2 cellular contexts compared by ENCODE assay signal in genomic region chr4:88226143-88226542, GRCh38.
TF ChIP-seq lines count a peak whose summit lies in the region.

No MANE protein-coding gene starts in this region.

TF ChIP-seq in GM23338, 12 proteins besides CTCF, POLR2A, EP300 and RAD21 (continued from another document):
- TF ChIP-seq POLR2AphosphoS5 (IDR thresholded peaks at IDR 0.05; ENCODE audit: low read depth) = no peak
- no peak for TF ChIP-seq JUNB (IDR thresholded peaks at IDR 0.05; ENCODE audit: unreplicated experiment)
- no peak for TF ChIP-seq CREB1 (CRISPR knock-in tag; IDR thresholded peaks at IDR 0.05; ENCODE audit: low read depth)
- no peak for TF ChIP-seq STAT1 (IDR thresholded peaks at IDR 0.05; ENCODE audit: unreplicated experiment)
- TF ChIP-seq ZNF331 (CRISPR knock-in tag; IDR thresholded peaks at IDR 0.05; ENCODE audit: low read depth) = no peak
- TF ChIP-seq ETS1 (IDR thresholded peaks at IDR 0.05) = no peak
- no peak for TF ChIP-seq REST (IDR thresholded peaks at IDR 0.05; ENCODE audit: unreplicated experiment)
- no peak for TF ChIP-seq NANOG (IDR thresholded peaks at IDR 0.05; ENCODE audit: borderline replicate concordance)
- TF ChIP-seq EZH2 (IDR thresholded peaks at IDR 0.05; ENCODE audit: low read depth, unreplicated experiment) = no peak
- TF ChIP-seq EZH2phosphoT487 (IDR thresholded peaks at IDR 0.05; ENCODE audit: unreplicated experiment) = no peak
- TF ChIP-seq, protein P1, sequence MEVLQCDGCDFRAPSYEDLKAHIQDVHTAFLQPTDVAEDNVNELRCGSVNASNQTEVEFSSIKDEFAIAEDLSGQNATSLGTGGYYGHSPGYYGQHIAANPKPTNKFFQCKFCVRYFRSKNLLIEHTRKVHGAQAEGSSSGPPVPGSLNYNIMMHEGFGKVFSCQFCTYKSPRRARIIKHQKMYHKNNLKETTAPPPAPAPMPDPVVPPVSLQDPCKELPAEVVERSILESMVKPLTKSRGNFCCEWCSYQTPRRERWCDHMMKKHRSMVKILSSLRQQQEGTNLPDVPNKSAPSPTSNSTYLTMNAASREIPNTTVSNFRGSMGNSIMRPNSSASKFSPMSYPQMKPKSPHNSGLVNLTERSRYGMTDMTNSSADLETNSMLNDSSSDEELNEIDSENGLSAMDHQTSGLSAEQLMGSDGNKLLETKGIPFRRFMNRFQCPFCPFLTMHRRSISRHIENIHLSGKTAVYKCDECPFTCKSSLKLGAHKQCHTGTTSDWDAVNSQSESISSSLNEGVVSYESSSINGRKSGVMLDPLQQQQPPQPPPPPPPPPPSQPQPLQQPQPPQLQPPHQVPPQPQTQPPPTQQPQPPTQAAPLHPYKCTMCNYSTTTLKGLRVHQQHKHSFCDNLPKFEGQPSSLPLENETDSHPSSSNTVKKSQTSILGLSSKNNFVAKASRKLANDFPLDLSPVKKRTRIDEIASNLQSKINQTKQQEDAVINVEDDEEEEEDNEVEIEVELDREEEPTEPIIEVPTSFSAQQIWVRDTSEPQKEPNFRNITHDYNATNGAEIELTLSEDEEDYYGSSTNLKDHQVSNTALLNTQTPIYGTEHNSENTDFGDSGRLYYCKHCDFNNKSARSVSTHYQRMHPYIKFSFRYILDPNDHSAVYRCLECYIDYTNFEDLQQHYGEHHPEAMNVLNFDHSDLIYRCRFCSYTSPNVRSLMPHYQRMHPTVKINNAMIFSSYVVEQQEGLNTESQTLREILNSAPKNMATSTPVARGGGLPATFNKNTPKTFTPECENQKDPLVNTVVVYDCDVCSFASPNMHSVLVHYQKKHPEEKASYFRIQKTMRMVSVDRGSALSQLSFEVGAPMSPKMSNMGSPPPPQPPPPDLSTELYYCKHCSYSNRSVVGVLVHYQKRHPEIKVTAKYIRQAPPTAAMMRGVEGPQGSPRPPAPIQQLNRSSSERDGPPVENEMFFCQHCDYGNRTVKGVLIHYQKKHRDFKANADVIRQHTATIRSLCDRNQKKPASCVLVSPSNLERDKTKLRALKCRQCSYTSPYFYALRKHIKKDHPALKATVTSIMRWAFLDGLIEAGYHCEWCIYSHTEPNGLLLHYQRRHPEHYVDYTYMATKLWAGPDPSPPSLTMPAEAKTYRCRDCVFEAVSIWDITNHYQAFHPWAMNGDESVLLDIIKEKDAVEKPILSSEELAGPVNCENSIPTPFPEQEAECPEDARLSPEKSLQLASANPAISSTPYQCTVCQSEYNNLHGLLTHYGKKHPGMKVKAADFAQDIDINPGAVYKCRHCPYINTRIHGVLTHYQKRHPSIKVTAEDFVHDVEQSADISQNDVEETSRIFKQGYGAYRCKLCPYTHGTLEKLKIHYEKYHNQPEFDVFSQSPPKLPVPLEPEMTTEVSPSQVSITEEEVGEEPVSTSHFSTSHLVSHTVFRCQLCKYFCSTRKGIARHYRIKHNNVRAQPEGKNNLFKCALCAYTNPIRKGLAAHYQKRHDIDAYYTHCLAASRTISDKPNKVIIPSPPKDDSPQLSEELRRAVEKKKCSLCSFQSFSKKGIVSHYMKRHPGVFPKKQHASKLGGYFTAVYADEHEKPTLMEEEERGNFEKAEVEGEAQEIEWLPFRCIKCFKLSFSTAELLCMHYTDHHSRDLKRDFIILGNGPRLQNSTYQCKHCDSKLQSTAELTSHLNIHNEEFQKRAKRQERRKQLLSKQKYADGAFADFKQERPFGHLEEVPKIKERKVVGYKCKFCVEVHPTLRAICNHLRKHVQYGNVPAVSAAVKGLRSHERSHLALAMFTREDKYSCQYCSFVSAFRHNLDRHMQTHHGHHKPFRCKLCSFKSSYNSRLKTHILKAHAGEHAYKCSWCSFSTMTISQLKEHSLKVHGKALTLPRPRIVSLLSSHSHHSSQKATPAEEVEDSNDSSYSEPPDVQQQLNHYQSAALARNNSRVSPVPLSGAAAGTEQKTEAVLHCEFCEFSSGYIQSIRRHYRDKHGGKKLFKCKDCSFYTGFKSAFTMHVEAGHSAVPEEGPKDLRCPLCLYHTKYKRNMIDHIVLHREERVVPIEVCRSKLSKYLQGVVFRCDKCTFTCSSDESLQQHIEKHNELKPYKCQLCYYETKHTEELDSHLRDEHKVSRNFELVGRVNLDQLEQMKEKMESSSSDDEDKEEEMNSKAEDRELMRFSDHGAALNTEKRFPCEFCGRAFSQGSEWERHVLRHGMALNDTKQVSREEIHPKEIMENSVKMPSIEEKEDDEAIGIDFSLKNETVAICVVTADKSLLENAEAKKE (CRISPR knock-in tag; IDR thresholded peaks at IDR 0.05) = no peak

TF ChIP-seq in endothelial cell of umbilical vein, 7 proteins besides CTCF, POLR2A, EP300 and RAD21:
- TF ChIP-seq EZH2 (IDR thresholded peaks at IDR 0.05; ENCODE audit: borderline replicate concordance, low read depth, low read length, severe bottlenecking) = no peak
- no peak for TF ChIP-seq MYC (IDR thresholded peaks at IDR 0.05; ENCODE audit: low read depth, low read length)
- no peak for TF ChIP-seq MAX (IDR thresholded peaks at IDR 0.05; ENCODE audit: insufficient read depth, insufficient read length)
- TF ChIP-seq JUN (IDR thresholded peaks at IDR 0.05; ENCODE audit: borderline replicate concordance, insufficient read depth, insufficient read length, low read depth) = no peak
- no peak for TF ChIP-seq POLR2AphosphoS5 (IDR thresholded peaks at IDR 0.05; ENCODE audit: insufficient read depth, low read depth, low read length)
- no peak for TF ChIP-seq GATA2 (IDR thresholded peaks at IDR 0.05; ENCODE audit: insufficient read depth, insufficient read length, low read depth, low read length)
- no peak for TF ChIP-seq FOS (IDR thresholded peaks at IDR 0.05; ENCODE audit: borderline replicate concordance, insufficient read depth, low read length)
